In the genomic region with DNA sequence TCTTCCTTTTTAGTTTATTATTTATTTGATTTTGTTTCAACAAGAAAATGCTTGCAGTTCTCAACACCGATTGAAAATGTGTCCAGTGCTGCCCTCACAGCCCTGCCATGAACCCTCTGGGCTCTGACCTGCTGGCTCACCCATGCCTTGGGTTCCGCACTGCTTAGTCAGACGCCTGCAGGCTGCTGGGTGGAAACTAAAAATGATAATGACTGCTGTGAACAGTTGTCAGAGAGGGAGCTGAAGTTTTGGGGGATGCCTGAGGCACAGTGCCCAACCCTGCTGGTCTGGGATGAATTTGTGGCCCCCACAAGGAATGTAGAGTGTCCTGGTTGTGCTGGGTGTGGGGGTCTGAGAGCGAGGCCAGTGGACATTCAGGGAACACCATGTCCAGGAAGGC, we compare ENCODE assay signal across 1 cellular context.
TF ChIP-seq lines count a peak whose summit lies in the region.

No MANE protein-coding gene starts in this region.

TF ChIP-seq in SK-N-SH treated with all-trans-retinoic acid at 6 μM for 48 hours, 23 proteins besides CTCF, POLR2A, EP300 and RAD21 (continued from another document):
- TF ChIP-seq OSR1 (CRISPR knock-in tag; IDR thresholded peaks at IDR 0.05) = no peak
